1 cellular context compared by ENCODE assay signal in the genomic region with DNA sequence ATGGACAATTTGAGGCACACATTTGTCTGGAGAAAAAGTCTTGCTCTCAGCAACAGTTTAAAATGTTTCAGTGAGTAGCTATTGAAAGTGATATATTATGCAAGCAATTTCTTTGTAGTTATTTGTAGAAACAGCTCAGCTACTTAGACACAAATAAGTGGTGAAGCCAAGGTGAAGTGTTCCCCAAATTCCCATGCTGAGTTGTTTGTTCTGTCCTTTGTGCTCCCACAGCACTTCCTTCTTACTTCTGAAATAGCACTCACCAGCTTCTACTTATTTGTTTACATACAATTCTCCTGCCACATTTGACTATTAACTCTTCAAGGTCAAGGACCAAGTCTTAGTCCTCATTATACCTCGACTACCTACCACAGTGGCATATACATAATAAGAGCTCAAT.
TF ChIP-seq lines count a peak whose summit lies in the region.

No MANE protein-coding gene starts in this region.

TF ChIP-seq in GM23338, 12 proteins besides CTCF, POLR2A, EP300 and RAD21 (continued from another document):
- TF ChIP-seq, protein P1, sequence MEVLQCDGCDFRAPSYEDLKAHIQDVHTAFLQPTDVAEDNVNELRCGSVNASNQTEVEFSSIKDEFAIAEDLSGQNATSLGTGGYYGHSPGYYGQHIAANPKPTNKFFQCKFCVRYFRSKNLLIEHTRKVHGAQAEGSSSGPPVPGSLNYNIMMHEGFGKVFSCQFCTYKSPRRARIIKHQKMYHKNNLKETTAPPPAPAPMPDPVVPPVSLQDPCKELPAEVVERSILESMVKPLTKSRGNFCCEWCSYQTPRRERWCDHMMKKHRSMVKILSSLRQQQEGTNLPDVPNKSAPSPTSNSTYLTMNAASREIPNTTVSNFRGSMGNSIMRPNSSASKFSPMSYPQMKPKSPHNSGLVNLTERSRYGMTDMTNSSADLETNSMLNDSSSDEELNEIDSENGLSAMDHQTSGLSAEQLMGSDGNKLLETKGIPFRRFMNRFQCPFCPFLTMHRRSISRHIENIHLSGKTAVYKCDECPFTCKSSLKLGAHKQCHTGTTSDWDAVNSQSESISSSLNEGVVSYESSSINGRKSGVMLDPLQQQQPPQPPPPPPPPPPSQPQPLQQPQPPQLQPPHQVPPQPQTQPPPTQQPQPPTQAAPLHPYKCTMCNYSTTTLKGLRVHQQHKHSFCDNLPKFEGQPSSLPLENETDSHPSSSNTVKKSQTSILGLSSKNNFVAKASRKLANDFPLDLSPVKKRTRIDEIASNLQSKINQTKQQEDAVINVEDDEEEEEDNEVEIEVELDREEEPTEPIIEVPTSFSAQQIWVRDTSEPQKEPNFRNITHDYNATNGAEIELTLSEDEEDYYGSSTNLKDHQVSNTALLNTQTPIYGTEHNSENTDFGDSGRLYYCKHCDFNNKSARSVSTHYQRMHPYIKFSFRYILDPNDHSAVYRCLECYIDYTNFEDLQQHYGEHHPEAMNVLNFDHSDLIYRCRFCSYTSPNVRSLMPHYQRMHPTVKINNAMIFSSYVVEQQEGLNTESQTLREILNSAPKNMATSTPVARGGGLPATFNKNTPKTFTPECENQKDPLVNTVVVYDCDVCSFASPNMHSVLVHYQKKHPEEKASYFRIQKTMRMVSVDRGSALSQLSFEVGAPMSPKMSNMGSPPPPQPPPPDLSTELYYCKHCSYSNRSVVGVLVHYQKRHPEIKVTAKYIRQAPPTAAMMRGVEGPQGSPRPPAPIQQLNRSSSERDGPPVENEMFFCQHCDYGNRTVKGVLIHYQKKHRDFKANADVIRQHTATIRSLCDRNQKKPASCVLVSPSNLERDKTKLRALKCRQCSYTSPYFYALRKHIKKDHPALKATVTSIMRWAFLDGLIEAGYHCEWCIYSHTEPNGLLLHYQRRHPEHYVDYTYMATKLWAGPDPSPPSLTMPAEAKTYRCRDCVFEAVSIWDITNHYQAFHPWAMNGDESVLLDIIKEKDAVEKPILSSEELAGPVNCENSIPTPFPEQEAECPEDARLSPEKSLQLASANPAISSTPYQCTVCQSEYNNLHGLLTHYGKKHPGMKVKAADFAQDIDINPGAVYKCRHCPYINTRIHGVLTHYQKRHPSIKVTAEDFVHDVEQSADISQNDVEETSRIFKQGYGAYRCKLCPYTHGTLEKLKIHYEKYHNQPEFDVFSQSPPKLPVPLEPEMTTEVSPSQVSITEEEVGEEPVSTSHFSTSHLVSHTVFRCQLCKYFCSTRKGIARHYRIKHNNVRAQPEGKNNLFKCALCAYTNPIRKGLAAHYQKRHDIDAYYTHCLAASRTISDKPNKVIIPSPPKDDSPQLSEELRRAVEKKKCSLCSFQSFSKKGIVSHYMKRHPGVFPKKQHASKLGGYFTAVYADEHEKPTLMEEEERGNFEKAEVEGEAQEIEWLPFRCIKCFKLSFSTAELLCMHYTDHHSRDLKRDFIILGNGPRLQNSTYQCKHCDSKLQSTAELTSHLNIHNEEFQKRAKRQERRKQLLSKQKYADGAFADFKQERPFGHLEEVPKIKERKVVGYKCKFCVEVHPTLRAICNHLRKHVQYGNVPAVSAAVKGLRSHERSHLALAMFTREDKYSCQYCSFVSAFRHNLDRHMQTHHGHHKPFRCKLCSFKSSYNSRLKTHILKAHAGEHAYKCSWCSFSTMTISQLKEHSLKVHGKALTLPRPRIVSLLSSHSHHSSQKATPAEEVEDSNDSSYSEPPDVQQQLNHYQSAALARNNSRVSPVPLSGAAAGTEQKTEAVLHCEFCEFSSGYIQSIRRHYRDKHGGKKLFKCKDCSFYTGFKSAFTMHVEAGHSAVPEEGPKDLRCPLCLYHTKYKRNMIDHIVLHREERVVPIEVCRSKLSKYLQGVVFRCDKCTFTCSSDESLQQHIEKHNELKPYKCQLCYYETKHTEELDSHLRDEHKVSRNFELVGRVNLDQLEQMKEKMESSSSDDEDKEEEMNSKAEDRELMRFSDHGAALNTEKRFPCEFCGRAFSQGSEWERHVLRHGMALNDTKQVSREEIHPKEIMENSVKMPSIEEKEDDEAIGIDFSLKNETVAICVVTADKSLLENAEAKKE (CRISPR knock-in tag; IDR thresholded peaks at IDR 0.05) = no peak
- TF ChIP-seq ZNF331 (CRISPR knock-in tag; IDR thresholded peaks at IDR 0.05; ENCODE audit: low read depth) (no peak), POLR2AphosphoS5 (IDR thresholded peaks at IDR 0.05; ENCODE audit: low read depth) (no peak), EZH2phosphoT487 (IDR thresholded peaks at IDR 0.05; ENCODE audit: unreplicated experiment) (no peak), EZH2 (IDR thresholded peaks at IDR 0.05; ENCODE audit: low read depth, unreplicated experiment) (no peak), NANOG (IDR thresholded peaks at IDR 0.05; ENCODE audit: borderline replicate concordance) (no peak), CREB1 (CRISPR knock-in tag; IDR thresholded peaks at IDR 0.05; ENCODE audit: low read depth) (no peak), JUNB (IDR thresholded peaks at IDR 0.05; ENCODE audit: unreplicated experiment) (no peak)
- TF ChIP-seq, protein P2, sequence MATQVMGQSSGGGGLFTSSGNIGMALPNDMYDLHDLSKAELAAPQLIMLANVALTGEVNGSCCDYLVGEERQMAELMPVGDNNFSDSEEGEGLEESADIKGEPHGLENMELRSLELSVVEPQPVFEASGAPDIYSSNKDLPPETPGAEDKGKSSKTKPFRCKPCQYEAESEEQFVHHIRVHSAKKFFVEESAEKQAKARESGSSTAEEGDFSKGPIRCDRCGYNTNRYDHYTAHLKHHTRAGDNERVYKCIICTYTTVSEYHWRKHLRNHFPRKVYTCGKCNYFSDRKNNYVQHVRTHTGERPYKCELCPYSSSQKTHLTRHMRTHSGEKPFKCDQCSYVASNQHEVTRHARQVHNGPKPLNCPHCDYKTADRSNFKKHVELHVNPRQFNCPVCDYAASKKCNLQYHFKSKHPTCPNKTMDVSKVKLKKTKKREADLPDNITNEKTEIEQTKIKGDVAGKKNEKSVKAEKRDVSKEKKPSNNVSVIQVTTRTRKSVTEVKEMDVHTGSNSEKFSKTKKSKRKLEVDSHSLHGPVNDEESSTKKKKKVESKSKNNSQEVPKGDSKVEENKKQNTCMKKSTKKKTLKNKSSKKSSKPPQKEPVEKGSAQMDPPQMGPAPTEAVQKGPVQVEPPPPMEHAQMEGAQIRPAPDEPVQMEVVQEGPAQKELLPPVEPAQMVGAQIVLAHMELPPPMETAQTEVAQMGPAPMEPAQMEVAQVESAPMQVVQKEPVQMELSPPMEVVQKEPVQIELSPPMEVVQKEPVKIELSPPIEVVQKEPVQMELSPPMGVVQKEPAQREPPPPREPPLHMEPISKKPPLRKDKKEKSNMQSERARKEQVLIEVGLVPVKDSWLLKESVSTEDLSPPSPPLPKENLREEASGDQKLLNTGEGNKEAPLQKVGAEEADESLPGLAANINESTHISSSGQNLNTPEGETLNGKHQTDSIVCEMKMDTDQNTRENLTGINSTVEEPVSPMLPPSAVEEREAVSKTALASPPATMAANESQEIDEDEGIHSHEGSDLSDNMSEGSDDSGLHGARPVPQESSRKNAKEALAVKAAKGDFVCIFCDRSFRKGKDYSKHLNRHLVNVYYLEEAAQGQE (IDR thresholded peaks at IDR 0.05; ENCODE audit: unreplicated experiment) = no peak
